Comparison of ENCODE assay signal across 2 cellular contexts in genomic region chr7:55515569-55516279, GRCh38.
TF ChIP-seq lines count a peak whose summit lies in the region.

No MANE protein-coding gene starts in this region.

TF ChIP-seq in GM12878, 131 proteins besides CTCF, POLR2A, EP300 and RAD21 (continued from another document and continues in another):
- TF ChIP-seq ZNF622 (IDR thresholded peaks at IDR 0.05) (no peak), BMI1 (IDR thresholded peaks at IDR 0.05; ENCODE audit: borderline replicate concordance) (no peak), ZNF207 (IDR thresholded peaks at IDR 0.05; ENCODE audit: borderline replicate concordance) (no peak), MYB (IDR thresholded peaks at IDR 0.05; ENCODE audit: borderline replicate concordance, low read depth, low read length) (no peak), CBFB (IDR thresholded peaks at IDR 0.05; ENCODE audit: low read depth) (no peak), ZBED1 (IDR thresholded peaks at IDR 0.05; ENCODE audit: borderline replicate concordance) (peak; percentile 34; the same call in 1 of the 2 replicates), RFX5 (IDR thresholded peaks at IDR 0.05; ENCODE audit: low read depth, low read length) (no peak), E2F8 (IDR thresholded peaks at IDR 0.05; ENCODE audit: low read depth, partially characterized antibody) (no peak), BACH1 (IDR thresholded peaks at IDR 0.05; ENCODE audit: borderline replicate concordance) (no peak), STAT1 (conservative IDR thresholded peaks at IDR 0.05) (no peak), ATF7 (IDR thresholded peaks at IDR 0.05; ENCODE audit: low read depth) (no peak), PAX8 (IDR thresholded peaks at IDR 0.05) (no peak), SPI1 (IDR thresholded peaks at IDR 0.05; ENCODE audit: borderline replicate concordance, insufficient read depth, low read depth, low read length) (no peak), FOXM1 (IDR thresholded peaks at IDR 0.05; ENCODE audit: low read depth, low read length) (no peak), HDAC6 (IDR thresholded peaks at IDR 0.05; ENCODE audit: unreplicated experiment) (no peak), RAD51 (IDR thresholded peaks at IDR 0.05) (peak; percentile 33; the same call in 1 of the 2 replicates), DPF2 (IDR thresholded peaks at IDR 0.05) (no peak), YY1 (IDR thresholded peaks at IDR 0.05; ENCODE audit: low read depth, low read length) (no peak), RELA (IDR thresholded peaks at IDR 0.05; ENCODE audit: borderline replicate concordance, partially characterized antibody) (no peak), ZNF592 (IDR thresholded peaks at IDR 0.05) (no peak)
- TF ChIP-seq, protein P1, sequence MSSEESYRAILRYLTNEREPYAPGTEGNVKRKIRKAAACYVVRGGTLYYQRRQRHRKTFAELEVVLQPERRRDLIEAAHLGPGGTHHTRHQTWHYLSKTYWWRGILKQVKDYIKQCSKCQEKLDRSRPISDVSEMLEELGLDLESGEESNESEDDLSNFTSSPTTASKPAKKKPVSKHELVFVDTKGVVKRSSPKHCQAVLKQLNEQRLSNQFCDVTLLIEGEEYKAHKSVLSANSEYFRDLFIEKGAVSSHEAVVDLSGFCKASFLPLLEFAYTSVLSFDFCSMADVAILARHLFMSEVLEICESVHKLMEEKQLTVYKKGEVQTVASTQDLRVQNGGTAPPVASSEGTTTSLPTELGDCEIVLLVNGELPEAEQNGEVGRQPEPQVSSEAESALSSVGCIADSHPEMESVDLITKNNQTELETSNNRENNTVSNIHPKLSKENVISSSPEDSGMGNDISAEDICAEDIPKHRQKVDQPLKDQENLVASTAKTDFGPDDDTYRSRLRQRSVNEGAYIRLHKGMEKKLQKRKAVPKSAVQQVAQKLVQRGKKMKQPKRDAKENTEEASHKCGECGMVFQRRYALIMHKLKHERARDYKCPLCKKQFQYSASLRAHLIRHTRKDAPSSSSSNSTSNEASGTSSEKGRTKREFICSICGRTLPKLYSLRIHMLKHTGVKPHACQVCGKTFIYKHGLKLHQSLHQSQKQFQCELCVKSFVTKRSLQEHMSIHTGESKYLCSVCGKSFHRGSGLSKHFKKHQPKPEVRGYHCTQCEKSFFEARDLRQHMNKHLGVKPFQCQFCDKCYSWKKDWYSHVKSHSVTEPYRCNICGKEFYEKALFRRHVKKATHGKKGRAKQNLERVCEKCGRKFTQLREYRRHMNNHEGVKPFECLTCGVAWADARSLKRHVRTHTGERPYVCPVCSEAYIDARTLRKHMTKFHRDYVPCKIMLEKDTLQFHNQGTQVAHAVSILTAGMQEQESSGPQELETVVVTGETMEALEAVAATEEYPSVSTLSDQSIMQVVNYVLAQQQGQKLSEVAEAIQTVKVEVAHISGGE (CRISPR knock-in tag; IDR thresholded peaks at IDR 0.05), result no peak

TF ChIP-seq in GM23338, 12 proteins besides CTCF, POLR2A, EP300 and RAD21 (continued from another document):
- TF ChIP-seq, protein P2, sequence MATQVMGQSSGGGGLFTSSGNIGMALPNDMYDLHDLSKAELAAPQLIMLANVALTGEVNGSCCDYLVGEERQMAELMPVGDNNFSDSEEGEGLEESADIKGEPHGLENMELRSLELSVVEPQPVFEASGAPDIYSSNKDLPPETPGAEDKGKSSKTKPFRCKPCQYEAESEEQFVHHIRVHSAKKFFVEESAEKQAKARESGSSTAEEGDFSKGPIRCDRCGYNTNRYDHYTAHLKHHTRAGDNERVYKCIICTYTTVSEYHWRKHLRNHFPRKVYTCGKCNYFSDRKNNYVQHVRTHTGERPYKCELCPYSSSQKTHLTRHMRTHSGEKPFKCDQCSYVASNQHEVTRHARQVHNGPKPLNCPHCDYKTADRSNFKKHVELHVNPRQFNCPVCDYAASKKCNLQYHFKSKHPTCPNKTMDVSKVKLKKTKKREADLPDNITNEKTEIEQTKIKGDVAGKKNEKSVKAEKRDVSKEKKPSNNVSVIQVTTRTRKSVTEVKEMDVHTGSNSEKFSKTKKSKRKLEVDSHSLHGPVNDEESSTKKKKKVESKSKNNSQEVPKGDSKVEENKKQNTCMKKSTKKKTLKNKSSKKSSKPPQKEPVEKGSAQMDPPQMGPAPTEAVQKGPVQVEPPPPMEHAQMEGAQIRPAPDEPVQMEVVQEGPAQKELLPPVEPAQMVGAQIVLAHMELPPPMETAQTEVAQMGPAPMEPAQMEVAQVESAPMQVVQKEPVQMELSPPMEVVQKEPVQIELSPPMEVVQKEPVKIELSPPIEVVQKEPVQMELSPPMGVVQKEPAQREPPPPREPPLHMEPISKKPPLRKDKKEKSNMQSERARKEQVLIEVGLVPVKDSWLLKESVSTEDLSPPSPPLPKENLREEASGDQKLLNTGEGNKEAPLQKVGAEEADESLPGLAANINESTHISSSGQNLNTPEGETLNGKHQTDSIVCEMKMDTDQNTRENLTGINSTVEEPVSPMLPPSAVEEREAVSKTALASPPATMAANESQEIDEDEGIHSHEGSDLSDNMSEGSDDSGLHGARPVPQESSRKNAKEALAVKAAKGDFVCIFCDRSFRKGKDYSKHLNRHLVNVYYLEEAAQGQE (IDR thresholded peaks at IDR 0.05; ENCODE audit: unreplicated experiment), result no peak
- no peak for TF ChIP-seq STAT1 (IDR thresholded peaks at IDR 0.05; ENCODE audit: unreplicated experiment)
- no peak for TF ChIP-seq EZH2 (IDR thresholded peaks at IDR 0.05; ENCODE audit: low read depth, unreplicated experiment)
- TF ChIP-seq EZH2phosphoT487 (IDR thresholded peaks at IDR 0.05; ENCODE audit: unreplicated experiment), result no peak
- no peak for TF ChIP-seq JUNB (IDR thresholded peaks at IDR 0.05; ENCODE audit: unreplicated experiment)
